22 cellular contexts compared by ENCODE assay signal in the genomic region with DNA sequence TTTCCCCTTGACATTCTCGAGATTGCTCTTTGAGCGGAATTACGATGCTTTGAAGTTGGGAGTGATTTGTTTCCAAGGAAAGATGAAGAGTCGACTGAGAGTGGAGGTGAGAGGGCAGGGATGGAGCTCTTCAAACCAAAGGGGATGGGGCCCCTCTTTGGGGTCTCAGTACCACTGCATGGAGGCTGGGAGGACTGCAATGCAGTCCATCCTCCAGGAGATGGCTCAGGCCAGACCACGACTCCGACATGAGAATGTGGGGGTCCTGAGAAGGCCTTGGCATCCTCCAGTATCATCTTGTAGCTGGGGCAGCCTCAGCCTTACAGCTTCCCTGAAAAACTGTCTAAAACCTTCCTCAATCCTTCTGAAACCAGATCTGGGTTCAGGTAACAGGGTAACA. TPM values are rescaled to one million over a fixed set of nuclear protein-coding genes. Genes with fewer than 3 reads are reported as not detected.
A peak's percentile ranks its signal among the peaks of the same experiment; 100 is the strongest.
DNase-seq lines count a peak whose midpoint lies in the region; ATAC-seq and TF ChIP-seq lines count a peak whose summit lies in the region.
"Had no signal": no experiment of that assay in that cellular context is flagged by ENCODE, and none has a peak within 500 bp of the region (broad histone marks: within the 10 kb centered on the region; RNA-seq: fewer than 3 reads in every experiment).

No MANE protein-coding gene starts in this region.

- H3K27me3 ChIP-seq in RWPE2 (ENCODE audit: insufficient read depth, poor library complexity, severe bottlenecking): no peaks in the 10 kb centered on the region
- no peaks in the 10 kb centered on the region for H3K27me3 ChIP-seq in psoas muscle (ENCODE audit: insufficient read depth in 3 of 3, low read length in 2 of 3)
- H3K27me3 ChIP-seq: colonic mucosa, foreskin keratinocyte had no signal

- no peak for ATAC-seq in RWPE2 (ENCODE audit: low read depth)
- no peak for ATAC-seq in psoas muscle
- no peak for ATAC-seq in GM18861 (IDR thresholded peaks at IDR 0.05; ENCODE audit: unreplicated experiment)
- ATAC-seq in GM19395 (IDR thresholded peaks at IDR 0.05; ENCODE audit: unreplicated experiment): no peak
- ATAC-seq: foreskin keratinocyte; stimulated activated memory B cell treated with anti-CD40 and anti-IgM and Interleukin-4, amounts not matched to agents 10 μg/mL and 1 μg/mL and 100 μg/mL, for 72 hours had no signal

- H3K9me3 ChIP-seq in RWPE2 (ENCODE audit: severe bottlenecking) (no peaks in the 10 kb centered on the region), psoas muscle (no peaks in the 10 kb centered on the region)
- H3K9me3 ChIP-seq: colonic mucosa had no signal

- no peak overlapping the region for H3K4me3 ChIP-seq in RWPE2 (ENCODE audit: severe bottlenecking)
- no peak overlapping the region for H3K4me3 ChIP-seq in psoas muscle
- H3K4me3 ChIP-seq: colonic mucosa had no signal

- WGBS in psoas muscle, 3 donors: 72 to 76% (median 74%) methylated on average over 6 of the region's 6 CpGs

- DNase-seq in GM20000 (ENCODE audit: low spot score) (peak; percentile 3), RWPE2 (ENCODE audit: low spot score) (peak; percentile 20), islet precursor cell (peak; percentile 33), psoas muscle (peak in 1 of 2 donors; percentile 26), NCI-H2227 (lab: John Stamatoyannopoulos, UW; ENCODE audit: unreplicated experiment) (no peak)
- DNase-seq: activated B cell treated with CpG ODN at 0.5 μM for 24 hours; activated CD4-positive, alpha-beta T cell treated with anti-CD3 and anti-CD28 coated beads, Interleukin-2, amount 50 U/mL, for 4 hours; activated CD8-positive, alpha-beta memory T cell treated with anti-CD3 and anti-CD28 coated beads, Interleukin-2, amount 50 U/mL, for 4 hours; Calu3; colonic mucosa; effector memory CD4-positive, alpha-beta T cell; foreskin keratinocyte; hippocampal formation; NCI-H1092 treated with DMSO at 0.1 percent for 48 hours; NCI-H345; NCI-H774; stimulated activated CD4-positive, alpha-beta T cell treated with anti-CD3 and anti-CD28 coated beads, Interleukin-4, amount 100 ng/mL, for 1 hour; T-helper 9 cell had no signal

- intact Hi-C loops in psoas muscle (cut with DNase I): no loop called here

- TF ChIP-seq CTCF in GM20000 (IDR thresholded peaks at IDR 0.05; ENCODE audit: extremely low read depth, missing control alignments) (no peak), RWPE2 (IDR thresholded peaks at IDR 0.05; ENCODE audit: poor library complexity, severe bottlenecking) (no peak), psoas muscle (IDR thresholded peaks at IDR 0.05) (no peak)

- H3K36me3 ChIP-seq in RWPE2 (ENCODE audit: low read depth) (no peaks in the 10 kb centered on the region), psoas muscle (ENCODE audit: insufficient read depth in 1 of 2, low read depth in 1 of 2) (no peaks in the 10 kb centered on the region)
- H3K36me3 ChIP-seq: colonic mucosa had no signal

- peaks cover 21% of the 10 kb centered on the region for H3K4me1 ChIP-seq in RWPE2 (ENCODE audit: insufficient read depth, poor library complexity, severe bottlenecking)
- peaks cover 55% of the 10 kb centered on the region for H3K4me1 ChIP-seq in psoas muscle

- no peak overlapping the region for H3K27ac ChIP-seq in RWPE2 (ENCODE audit: poor library complexity, severe bottlenecking)
- H3K27ac ChIP-seq in psoas muscle: peak overlapping the region; percentile 63
- H3K27ac ChIP-seq: C4-2B, colonic mucosa, foreskin keratinocyte had no signal

RNA-seq across cellular contexts. Expression of gene CDKN2AIPNL, which starts 51.1 kb away (rescaled TPM):
- total RNA-seq in psoas muscle: 10 to 100 TPM; 31.4 to 45.4 (median 39.8) TPM
- polyA plus RNA-seq in psoas muscle: 10 to 100 TPM; 35.7 to 60.9 (median 42.0) TPM
